15 cellular contexts compared by ENCODE assay signal in the genomic region with DNA sequence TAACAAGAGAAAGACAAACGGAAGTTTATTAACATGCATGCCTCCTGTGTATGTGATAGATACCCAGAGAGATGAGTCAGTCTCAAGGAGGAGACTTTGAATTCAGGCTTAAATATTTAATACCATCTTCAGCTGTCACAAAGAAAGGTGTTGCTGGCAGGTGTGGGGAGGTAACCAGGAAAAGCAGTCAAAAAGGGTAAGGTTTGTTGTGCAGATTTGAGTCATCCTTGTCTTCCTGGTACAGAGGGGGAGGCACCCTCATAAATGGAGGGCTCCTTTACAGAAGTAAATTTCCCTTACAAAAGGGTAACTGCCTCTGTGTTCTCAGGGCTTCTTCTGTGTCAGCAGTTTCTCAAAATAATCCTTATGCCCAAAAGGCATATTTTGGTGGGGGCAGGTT.
A peak's percentile ranks its signal among the peaks of the same experiment; 100 is the strongest.
DNase-seq lines count a peak whose midpoint lies in the region; TF ChIP-seq lines count a peak whose summit lies in the region.
"Had no signal": no experiment of that assay in that cellular context is flagged by ENCODE, and none has a peak within 500 bp of the region (broad histone marks: within the 10 kb centered on the region; RNA-seq: fewer than 3 reads in every experiment).

No MANE protein-coding gene starts in this region.

- H3K9me3 ChIP-seq in H9 (ENCODE audit: control insufficient read depth, low read depth, low read length) = peaks cover 34% of the 10 kb centered on the region
- H3K9me3 ChIP-seq in colonic mucosa = no peaks in the 10 kb centered on the region
- H3K9me3 ChIP-seq in iPS-18a (ENCODE audit: control insufficient read depth, low read depth, low read length) = peaks cover 21% of the 10 kb centered on the region

- no peaks in the 10 kb centered on the region for H3K79me1 ChIP-seq in H9 (ENCODE audit: insufficient read depth, low read depth, low read length, poor library complexity, severe bottlenecking)

- H3K4me1 ChIP-seq in H9 (ENCODE audit: insufficient read depth, low read length) = peaks cover 4% of the 10 kb centered on the region; the same call in 1 of the 2 replicates
- peaks cover 10% of the 10 kb centered on the region for H3K4me1 ChIP-seq in colonic mucosa
- peaks cover 25% of the 10 kb centered on the region for H3K4me1 ChIP-seq in iPS-18a (ENCODE audit: control insufficient read depth, low read depth, low read length)

- H4K8ac ChIP-seq in H9 (replicated peaks; ENCODE audit: insufficient read length, low read depth, low read length) = no peak overlapping the region

- H3K27ac Mint-ChIP-seq in H9 (peak overlapping the region; percentile 88 to 96 (median 92)), glutamatergic neuron (ENCODE audit: unreplicated experiment) (no peak overlapping the region)
- H3K27ac Mint-ChIP-seq: CD8-positive, alpha-beta memory T cell had no signal

- H2AK5ac ChIP-seq in H9 (ENCODE audit: insufficient read length, low read length) = no peak overlapping the region

- H2BK20ac ChIP-seq in H9 (ENCODE audit: low read depth, low read length, poor library complexity, severe bottlenecking) = no peak overlapping the region

- no peak overlapping the region for H3K18ac ChIP-seq in H9 (ENCODE audit: insufficient read length, low read depth, low read length)

- H3K14ac ChIP-seq in H9 (ENCODE audit: insufficient read depth, low read length) = no peak overlapping the region

- peak overlapping the region; percentile 35 for H3K27ac ChIP-seq in H9 (ENCODE audit: insufficient read length, low read depth, low read length)
- peak overlapping the region; percentile 78 for H3K27ac ChIP-seq in colonic mucosa
- peak overlapping the region; percentile 87 for H3K27ac ChIP-seq in iPS-18a (ENCODE audit: low read length)

- no peak overlapping the region for H4K5ac ChIP-seq in H9 (ENCODE audit: insufficient read length, low read depth, low read length)

- H3K9ac ChIP-seq in H9 (ENCODE audit: extremely low read depth, insufficient read length, low read length) (no peak overlapping the region), colonic mucosa (ENCODE audit: low read depth in 2 of 2, low read length in 2 of 2) (no peak overlapping the region), iPS-18a (ENCODE audit: low read length) (peak overlapping the region; percentile 16)

- no peak overlapping the region for H2BK5ac ChIP-seq in H9 (ENCODE audit: insufficient read length, low read length)

- H3K27me3 ChIP-seq in H9 (ENCODE audit: insufficient read depth, low read length) = no peaks in the 10 kb centered on the region
- H3K27me3 ChIP-seq in colonic mucosa = no peaks in the 10 kb centered on the region
- no peaks in the 10 kb centered on the region for H3K27me3 ChIP-seq in iPS-18a (ENCODE audit: control insufficient read depth, insufficient read depth, low read length)

- DNase-seq in H9 = peak; percentile 76
- DNase-seq in colonic mucosa = peak; percentile 50
- peak; percentile 65 for DNase-seq in putamen (ENCODE audit: low spot score)
- DNase-seq in DMS79 treated with DMSO at 0.1 percent for 48 hours (lab: John Stamatoyannopoulos, UW) = no peak
- DNase-seq in glutamatergic neuron = no peak
- DNase-seq in activated T-cell treated with anti-CD3 and anti-CD28 coated beads, Interleukin-2, amount 50 U/mL, for 1 hour = no peak
- DNase-seq: CD8-positive, alpha-beta memory T cell; EL; KBM-7; NCI-H1048; NCI-H1694; NCI-H446; NCI-H748 treated with DMSO at 0.1 percent for 48 hours; SIG-M5 had no signal

- H2BK120ac ChIP-seq in H9 (ENCODE audit: low read depth, low read length, poor library complexity, severe bottlenecking) = no peak overlapping the region

- H3T11ph ChIP-seq in H9 (ENCODE audit: low read length) = no peak overlapping the region

- H3K4ac ChIP-seq in H9 (ENCODE audit: low read depth, low read length) = no peak overlapping the region

- no peak overlapping the region for H2BK15ac ChIP-seq in H9 (ENCODE audit: low read depth, low read length)

- H3K4me3 Mint-ChIP-seq in H9 (no peak overlapping the region), glutamatergic neuron (ENCODE audit: unreplicated experiment) (no peak overlapping the region)
- H3K4me3 Mint-ChIP-seq: CD8-positive, alpha-beta memory T cell had no signal

- intact Hi-C loops in colonic mucosa (cut with DNase I) = no loop called here

- H3K9me3 Mint-ChIP-seq in H9 = peaks cover 43 to 48% of the 10 kb centered on the region in 2 experiments
- peaks cover 11% of the 10 kb centered on the region for H3K9me3 Mint-ChIP-seq in glutamatergic neuron (ENCODE audit: unreplicated experiment)

- peaks cover 39 to 58% (median 42%) of the 10 kb centered on the region in 3 experiments for H3K36me3 Mint-ChIP-seq in H9 (ENCODE audit: insufficient read depth in 1 of 3, low read depth in 3 of 3)
- H3K36me3 Mint-ChIP-seq in glutamatergic neuron (ENCODE audit: unreplicated experiment) = peaks cover 19% of the 10 kb centered on the region
- H3K36me3 Mint-ChIP-seq: CD8-positive, alpha-beta memory T cell had no signal

- no peak overlapping the region for H3K4me2 ChIP-seq in H9 (ENCODE audit: insufficient read depth, insufficient read length, low read length)

- no peaks in the 10 kb centered on the region for H3K79me2 ChIP-seq in H9 (ENCODE audit: insufficient read depth, low read length)

- H4K91ac ChIP-seq in H9 (ENCODE audit: insufficient read length, low read depth, low read length) = no peak overlapping the region

- H2AFZ ChIP-seq in H9 (ENCODE audit: low read length) = no peak overlapping the region

- peaks cover 5% of the 10 kb centered on the region for H3K27me3 Mint-ChIP-seq in H9 (ENCODE audit: low read depth)
- H3K27me3 Mint-ChIP-seq in glutamatergic neuron (ENCODE audit: unreplicated experiment) = peaks cover 3% of the 10 kb centered on the region

- no peaks in the 10 kb centered on the region for H3K36me3 ChIP-seq in colonic mucosa
- H3K36me3 ChIP-seq in iPS-18a (ENCODE audit: control insufficient read depth, low read depth, low read length) = no peaks in the 10 kb centered on the region

- H3K4me1 Mint-ChIP-seq in H9 = peaks cover 37 to 39% of the 10 kb centered on the region in 2 experiments
- H3K4me1 Mint-ChIP-seq in glutamatergic neuron (ENCODE audit: low read depth, unreplicated experiment) = no peaks in the 10 kb centered on the region
- H3K4me1 Mint-ChIP-seq: CD8-positive, alpha-beta memory T cell had no signal

- H3K23me2 ChIP-seq in H9 (ENCODE audit: insufficient read length, low read depth, low read length, poor library complexity, severe bottlenecking) = no peaks in the 10 kb centered on the region

- no peak overlapping the region for H2BK12ac ChIP-seq in H9 (ENCODE audit: insufficient read length, low read depth, low read length)

- TF ChIP-seq CTCF in H9 (conservative IDR thresholded peaks at IDR 0.05) = no peak
- no peak for TF ChIP-seq CTCF in colonic mucosa (IDR thresholded peaks at IDR 0.05)
- no peak for TF ChIP-seq CTCF in glutamatergic neuron (IDR thresholded peaks at IDR 0.05; ENCODE audit: partially characterized antibody, unreplicated experiment)

- WGBS in H9 (ENCODE audit: extremely low coverage, insufficient read length, low lambda C conversion rate) = no CpG with 5 or more reads among the region's 1 CpG

- H3K4me3 ChIP-seq in colonic mucosa = no peak overlapping the region
- H3K4me3 ChIP-seq in iPS-18a (ENCODE audit: low read length) = peak overlapping the region; percentile 44

- H3K56ac ChIP-seq in H9 (ENCODE audit: insufficient read length, low read depth, low read length) = no peak overlapping the region

- H3K23ac ChIP-seq in H9 (ENCODE audit: insufficient read length, low read depth, low read length) = no peak overlapping the region

- H4K20me1 ChIP-seq in H9 (ENCODE audit: control insufficient read depth, insufficient read depth, insufficient read length) = no peaks in the 10 kb centered on the region

Comparison
In these comparisons a context has a peak if more than half of its experiments do, and no peak if none do; other contexts are left out.
1. DNase-seq: peak in H9 (single experiment), colonic mucosa (single experiment) and putamen (single experiment); none in DMS79 treated with DMSO at 0.1 percent for 48 hours (single experiment), glutamatergic neuron (single experiment) and activated T-cell treated with anti-CD3 and anti-CD28 coated beads, Interleukin-2, amount 50 U/mL, for 1 hour (single experiment).
2. H3K27ac ChIP-seq: peak in every context shown above with its lines; median percentile 87 in iPS-18a; 78 in colonic mucosa; 35 in H9.